ENCODE assay signal across 1 cellular context in genomic region chr9:125439434-125440272, GRCh38.
TF ChIP-seq lines count a peak whose summit lies in the region.

No MANE protein-coding gene starts in this region.

TF ChIP-seq in H1, 55 proteins besides CTCF, POLR2A, EP300 and RAD21:
- TF ChIP-seq ASH2L (IDR thresholded peaks at IDR 0.05; ENCODE audit: low read length): no peak
- no peak for TF ChIP-seq MAFK (IDR thresholded peaks at IDR 0.05; ENCODE audit: low read depth, low read length)
- no peak for TF ChIP-seq CBX5 (IDR thresholded peaks at IDR 0.05; ENCODE audit: low read depth, low read length)
- TF ChIP-seq NRF1 (IDR thresholded peaks at IDR 0.05; ENCODE audit: low read depth, low read length): no peak
- no peak for TF ChIP-seq SIX5 (IDR thresholded peaks at IDR 0.05; ENCODE audit: low read depth, low read length)
- TF ChIP-seq BCL11A (IDR thresholded peaks at IDR 0.05; ENCODE audit: low read depth in 2 of 2, low read length in 2 of 2): no peak
- no peak for TF ChIP-seq RBBP5 (IDR thresholded peaks at IDR 0.05; ENCODE audit: borderline replicate concordance, low read depth, low read length)
- TF ChIP-seq CHD7 (IDR thresholded peaks at IDR 0.05; ENCODE audit: insufficient replicate concordance, low read length): no peak
- TF ChIP-seq EGR1 (IDR thresholded peaks at IDR 0.05; ENCODE audit: borderline replicate concordance, low read depth, low read length): no peak
- TF ChIP-seq HDAC2 (IDR thresholded peaks at IDR 0.05; ENCODE audit: borderline replicate concordance in 1 of 2, low read depth in 2 of 2, low read length in 2 of 2): no peak
- no peak for TF ChIP-seq CHD1 (IDR thresholded peaks at IDR 0.05; ENCODE audit: low read depth, low read length)
- no peak for TF ChIP-seq CBX8 (IDR thresholded peaks at IDR 0.05; ENCODE audit: borderline replicate concordance, low read depth, low read length)
- no peak for TF ChIP-seq E2F6 (IDR thresholded peaks at IDR 0.05)
- TF ChIP-seq USF2 (IDR thresholded peaks at IDR 0.05; ENCODE audit: low read length): no peak
- TF ChIP-seq GTF2F1 (IDR thresholded peaks at IDR 0.05; ENCODE audit: borderline replicate concordance, low read depth, low read length): no peak
- TF ChIP-seq RXRA (IDR thresholded peaks at IDR 0.05; ENCODE audit: insufficient read depth, low read depth, low read length): no peak
- TF ChIP-seq SUZ12 (IDR thresholded peaks at IDR 0.05; ENCODE audit: low read length): no peak
- no peak for TF ChIP-seq CTBP2 (IDR thresholded peaks at IDR 0.05; ENCODE audit: borderline replicate concordance, insufficient read depth, insufficient read length, low read length)
- TF ChIP-seq RNF2 (IDR thresholded peaks at IDR 0.05; ENCODE audit: borderline replicate concordance, low read depth, low read length, missing control alignments, poor library complexity, severe bottlenecking): no peak
TF ChIP-seq in H1: peak in this region for 0.
